Comparison of ENCODE assay signal across 38 cellular contexts in genomic region chr1:222535455-222535854, GRCh38. TPM values are rescaled to one million over a fixed set of nuclear protein-coding genes. Genes with fewer than 3 reads are reported as not detected.
A peak's percentile ranks its signal among the peaks of the same experiment; 100 is the strongest.
DNase-seq lines count a peak whose midpoint lies in the region; ATAC-seq, FAIRE-seq and TF ChIP-seq lines count a peak whose summit lies in the region.
"Had no signal": no experiment of that assay in that cellular context is flagged by ENCODE, and none has a peak within 500 bp of the region (broad histone marks: within the 10 kb centered on the region; RNA-seq: fewer than 3 reads in every experiment).

No MANE protein-coding gene starts in this region.

- no peak overlapping the region for H2AFZ ChIP-seq in HepG2 (ENCODE audit: low read length)
- H2AFZ ChIP-seq in K562 (ENCODE audit: low read depth, low read length): peak overlapping the region; percentile 7; the same call in 1 of the 2 replicates
- no peak overlapping the region for H2AFZ ChIP-seq in mesenchymal stem cell (ENCODE audit: low read depth, low read length)

- TF ChIP-seq EP300 in HepG2 (IDR thresholded peaks at IDR 0.05; ENCODE audit: low read depth in 2 of 2, low read length in 2 of 2) (no peak), HepG2 (CRISPR knock-in tag; IDR thresholded peaks at IDR 0.05; ENCODE audit: borderline replicate concordance) (no peak), K562 (IDR thresholded peaks at IDR 0.05; ENCODE audit: low read length) (no peak)

- TF ChIP-seq POLR2A in HepG2 (IDR thresholded peaks at IDR 0.05; ENCODE audit: insufficient read depth in 1 of 2, low read depth in 2 of 2, low read length in 2 of 2) (no peak), right lobe of liver (IDR thresholded peaks at IDR 0.05) (no peak), K562 (conservative IDR thresholded peaks at IDR 0.05) (no peak)

- ATAC-seq in HepG2 (no peak), right lobe of liver (no peak), K562 (peak; percentile 52; the same call in 2 of the 3 replicates)
- ATAC-seq: A549; CD8-positive, alpha-beta T cell had no signal

- 18% methylated on average over 5 of the region's 5 CpGs for WGBS in HepG2 (ENCODE audit: low lambda C conversion rate)
- 82% methylated on average over 5 of the region's 5 CpGs for WGBS in right lobe of liver (ENCODE audit: insufficient coverage, low coverage, low lambda C conversion rate, missing lambda C conversion rate)
- WGBS in K562 (ENCODE audit: insufficient coverage, low coverage, missing lambda C conversion rate): 4% methylated on average over 5 of the region's 5 CpGs
- WGBS in mesenchymal stem cell: 88% methylated on average over 5 of the region's 5 CpGs

- H3K4ac ChIP-seq in mesenchymal stem cell (ENCODE audit: low read depth in 1 of 2, low read length in 2 of 2): no peak overlapping the region

- CTCF ChIA-PET in HepG2 (lab: Yijun Ruan, JAX; ENCODE audit: low intra/inter-chr PET ratio, low total read pairs) (no interaction called here), K562 (lab: Yijun Ruan, JAX; ENCODE audit: low intra/inter-chr PET ratio) (no interaction called here)

- DNase-seq in HepG2 (ENCODE audit: low spot score) (no peak), right lobe of liver (no peak), K562 (ENCODE audit: extremely low read depth in 1 of 4, low spot score in 3 of 4) (no peak), mesenchymal stem cell (no peak), neural crest cell (ENCODE audit: low read depth, low spot score) (no peak), D341Med (ENCODE audit: low spot score) (no peak), hepatic stellate cell (ENCODE audit: low spot score) (no peak)
- no peak for DNase-seq in activated CD4-positive, alpha-beta T cell treated with anti-CD3 and anti-CD28 coated beads, Interleukin-2, amount 10 ng/mL, durations not matched to agents 24 days and 14 days
- DNase-seq: 8988T; ACHN; AML-193; BE2C; C1 segment of cervical spinal cord; Caco-2; Calu3; CD4-positive, alpha-beta memory T cell; CD4-positive, alpha-beta T cell; CD4-positive, CD25-positive, alpha-beta regulatory T cell; CD8-positive, alpha-beta memory T cell; CD8-positive, alpha-beta T cell; COR-L47; DMS 273 treated with DMSO at 0.1 percent for 48 hours; DMS153; DMS53; DMS79; DMS79 treated with DMSO at 0.1 percent for 48 hours; DND-41; EL had no signal

- no peak for TF ChIP-seq RAD21 in HepG2 (CRISPR knock-in tag; IDR thresholded peaks at IDR 0.05)
- no peak for TF ChIP-seq RAD21 in K562 (CRISPR knock-in tag; conservative IDR thresholded peaks at IDR 0.05 in 1 of 2, IDR thresholded peaks at IDR 0.05 in 1 of 2)

- H3K4me3 Mint-ChIP-seq in neural crest cell: no peak overlapping the region
- no peak overlapping the region for H3K4me3 Mint-ChIP-seq in activated CD4-positive, alpha-beta T cell treated with anti-CD3 and anti-CD28 coated beads, Interleukin-2, amount 10 ng/mL, durations not matched to agents 24 days and 14 days
- H3K4me3 Mint-ChIP-seq: B cell; CD14-positive monocyte; CD4-positive, alpha-beta memory T cell; CD4-positive, alpha-beta T cell; CD4-positive, CD25-positive, alpha-beta regulatory T cell; CD8-positive, alpha-beta memory T cell; CD8-positive, alpha-beta T cell had no signal

- POLR2A ChIA-PET in HepG2 (lab: Yijun Ruan, JAX) (no interaction called here), K562 (lab: Yijun Ruan, JAX) (interaction anchor here (1.0 kb wide), 1 partner anchor 22 kb away, joined by 3 read pairs; no protein-coding TSS in a partner anchor)

- H3K9me3 ChIP-seq in HepG2 (ENCODE audit: low read length) (no peaks in the 10 kb centered on the region), right lobe of liver (no peaks in the 10 kb centered on the region), K562 (replicated peaks; ENCODE audit: control insufficient read depth, insufficient read depth, low read depth, low read length) (no peaks in the 10 kb centered on the region), mesenchymal stem cell (ENCODE audit: control insufficient read depth, low read length) (no peaks in the 10 kb centered on the region)
- H3K9me3 ChIP-seq: A549; BE2C; BLaER1; BLaER1 treated with 17β-estradiol and CSF1 and Interleukin-3, amounts not matched to agents 10 nM and 100 nM; Caco-2 had no signal

- no peak overlapping the region for H3K18ac ChIP-seq in mesenchymal stem cell (ENCODE audit: low read depth in 1 of 2, low read length in 2 of 2)

- FAIRE-seq in HepG2 (lab: Jason Lieb, UNC): no peak
- FAIRE-seq in K562 (lab: Jason Lieb, UNC): no peak
- FAIRE-seq: A204.1, A549, D721Med had no signal

- no peak overlapping the region for H2BK120ac ChIP-seq in mesenchymal stem cell (ENCODE audit: low read depth, low read length)

- H4K91ac ChIP-seq in mesenchymal stem cell (ENCODE audit: low read length): no peak overlapping the region

- H2BK12ac ChIP-seq in mesenchymal stem cell (ENCODE audit: low read length in 2 of 2): no peak overlapping the region

- H3K4me2 ChIP-seq in HepG2 (ENCODE audit: low read depth, low read length) (no peak overlapping the region), K562 (ENCODE audit: insufficient read depth, low read length) (no peak overlapping the region), mesenchymal stem cell (ENCODE audit: low read length, poor library complexity, severe bottlenecking) (no peak overlapping the region)
- H3K4me2 ChIP-seq: A549; BLaER1; BLaER1 treated with 17β-estradiol and CSF1 and Interleukin-3, amounts not matched to agents 10 nM and 100 nM had no signal

- H3K4me1 Mint-ChIP-seq in neural crest cell: no peaks in the 10 kb centered on the region
- H3K4me1 Mint-ChIP-seq in activated CD4-positive, alpha-beta T cell treated with anti-CD3 and anti-CD28 coated beads, Interleukin-2, amount 10 ng/mL, durations not matched to agents 24 days and 14 days: no peaks in the 10 kb centered on the region
- H3K4me1 Mint-ChIP-seq: B cell; CD14-positive monocyte; CD4-positive, alpha-beta memory T cell; CD4-positive, CD25-positive, alpha-beta regulatory T cell; CD8-positive, alpha-beta memory T cell had no signal

- in situ Hi-C loops in HepG2 (cut with HindIII; ENCODE audit: extremely low pct_ligation_motif_present, low pct_unique_long_range_greater_than_20kb): no loop called here
- in situ Hi-C loops in K562 (cut with MboI): no loop called here

- peaks cover 2% of the 10 kb centered on the region for H3K9me3 Mint-ChIP-seq in neural crest cell
- no peaks in the 10 kb centered on the region for H3K9me3 Mint-ChIP-seq in activated CD4-positive, alpha-beta T cell treated with anti-CD3 and anti-CD28 coated beads, Interleukin-2, amount 10 ng/mL, durations not matched to agents 24 days and 14 days
- H3K9me3 Mint-ChIP-seq: CD4-positive, alpha-beta memory T cell; CD4-positive, alpha-beta T cell; CD4-positive, CD25-positive, alpha-beta regulatory T cell; CD8-positive, alpha-beta memory T cell; CD8-positive, alpha-beta T cell had no signal

- intact Hi-C loops in HepG2 (cut with micrococcal nuclease; ENCODE audit: unreplicated experiment) (no loop called here), right lobe of liver (cut with DNase I) (no loop called here), K562 (cut with micrococcal nuclease) (no loop called here)
- intact Hi-C loops in activated CD4-positive, alpha-beta T cell treated with anti-CD3 and anti-CD28 coated beads, Interleukin-2, amount 10 ng/mL, durations not matched to agents 24 days and 14 days (cut with micrococcal nuclease): no loop called here

- H3K9ac ChIP-seq in HepG2 (ENCODE audit: insufficient read depth, low read depth, low read length) (no peak overlapping the region), K562 (ENCODE audit: insufficient read depth in 1 of 2, low read depth in 2 of 2, low read length in 2 of 2) (no peak overlapping the region), mesenchymal stem cell (ENCODE audit: low read length) (no peak overlapping the region)
- H3K9ac ChIP-seq: BLaER1; BLaER1 treated with 17β-estradiol and CSF1 and Interleukin-3, amounts not matched to agents 10 nM and 100 nM had no signal

- H3K27ac Mint-ChIP-seq in neural crest cell (ENCODE audit: unreplicated experiment): peak overlapping the region; percentile 10
- no peak overlapping the region for H3K27ac Mint-ChIP-seq in activated CD4-positive, alpha-beta T cell treated with anti-CD3 and anti-CD28 coated beads, Interleukin-2, amount 10 ng/mL, durations not matched to agents 24 days and 14 days
- H3K27ac Mint-ChIP-seq: B cell; CD14-positive monocyte; CD4-positive, alpha-beta memory T cell; CD4-positive, alpha-beta T cell; CD4-positive, CD25-positive, alpha-beta regulatory T cell; CD8-positive, alpha-beta memory T cell; CD8-positive, alpha-beta T cell had no signal

- H3K23ac ChIP-seq in mesenchymal stem cell (ENCODE audit: low read length in 2 of 2): no peak overlapping the region

- H3K9me1 ChIP-seq in K562 (ENCODE audit: control insufficient read depth, insufficient read depth, low read length): no peaks in the 10 kb centered on the region

- no peak overlapping the region for H3K4me3 ChIP-seq in HepG2 (replicated peaks in 1 of 3; ENCODE audit: insufficient read depth in 1 of 3, low read depth in 2 of 3, low read length in 3 of 3)
- H3K4me3 ChIP-seq in right lobe of liver: no peak overlapping the region
- H3K4me3 ChIP-seq in K562: no peak overlapping the region
- no peak overlapping the region for H3K4me3 ChIP-seq in mesenchymal stem cell (ENCODE audit: insufficient read depth in 1 of 2, low read depth in 1 of 2, low read length in 2 of 2)
- H3K4me3 ChIP-seq: A549; BLaER1; BLaER1 treated with 17β-estradiol and CSF1 and Interleukin-3, amounts not matched to agents 10 nM and 100 nM had no signal

- H3K27ac ChIP-seq in HepG2 (ENCODE audit: extremely low read length, insufficient read depth, low read length) (no peak overlapping the region), right lobe of liver (no peak overlapping the region), K562 (ENCODE audit: extremely low read depth, low read depth, low read length) (no peak overlapping the region), mesenchymal stem cell (ENCODE audit: low read length, poor library complexity, severe bottlenecking) (no peak overlapping the region)
- H3K27ac ChIP-seq: 22Rv1; A549; BLaER1; BLaER1 treated with 17β-estradiol and CSF1 and Interleukin-3, amounts not matched to agents 10 nM and 100 nM; C4-2B had no signal

- H3K27me3 ChIP-seq in HepG2 (ENCODE audit: control insufficient read depth in 1 of 2, insufficient read depth in 2 of 2, low read length in 2 of 2) (no peaks in the 10 kb centered on the region), right lobe of liver (no peaks in the 10 kb centered on the region), K562 (ENCODE audit: control insufficient read depth in 2 of 2, insufficient read depth in 2 of 2, low read length in 2 of 2) (peaks cover 2 to 15% of the 10 kb centered on the region in 2 experiments; a peak in 4 of 5 replicates), mesenchymal stem cell (ENCODE audit: control insufficient read depth in 1 of 2, insufficient read depth in 1 of 2, low read length in 2 of 2) (no peaks in the 10 kb centered on the region)
- H3K27me3 ChIP-seq: BE2C; BLaER1; BLaER1 treated with 17β-estradiol and CSF1 and Interleukin-3, amounts not matched to agents 10 nM and 100 nM had no signal

- H3K27me3 Mint-ChIP-seq in neural crest cell (ENCODE audit: low read depth): peaks cover 3% of the 10 kb centered on the region
- peaks cover 4% of the 10 kb centered on the region for H3K27me3 Mint-ChIP-seq in activated CD4-positive, alpha-beta T cell treated with anti-CD3 and anti-CD28 coated beads, Interleukin-2, amount 10 ng/mL, durations not matched to agents 24 days and 14 days

- no peaks in the 10 kb centered on the region for H3K79me1 ChIP-seq in mesenchymal stem cell (replicated peaks; ENCODE audit: low read length, poor library complexity, severe bottlenecking)

- H3K79me2 ChIP-seq in HepG2 (ENCODE audit: insufficient read depth, low read length) (no peaks in the 10 kb centered on the region), K562 (ENCODE audit: control insufficient read depth, insufficient read depth, low read length) (no peaks in the 10 kb centered on the region)

- no peak overlapping the region for H2AK5ac ChIP-seq in mesenchymal stem cell (ENCODE audit: low read length, severe bottlenecking)

- TF ChIP-seq CTCF in HepG2 (CRISPR knock-in tag; IDR thresholded peaks at IDR 0.05) (no peak), right lobe of liver (IDR thresholded peaks at IDR 0.05) (no peak), K562 (IDR thresholded peaks at IDR 0.05 in 2 of 3, conservative IDR thresholded peaks at IDR 0.05 in 1 of 3; ENCODE audit: insufficient read depth in 2 of 3, low read depth in 1 of 3, low read length in 3 of 3) (no peak), neural crest cell (conservative IDR thresholded peaks at IDR 0.05) (no peak)

- no peak overlapping the region for H4K8ac ChIP-seq in mesenchymal stem cell (ENCODE audit: low read length)

- H3K36me3 ChIP-seq in HepG2 (replicated peaks in 1 of 2; ENCODE audit: control insufficient read depth in 1 of 2, insufficient read depth in 2 of 2, low read length in 2 of 2): no peaks in the 10 kb centered on the region
- H3K36me3 ChIP-seq in right lobe of liver: no peaks in the 10 kb centered on the region
- no peaks in the 10 kb centered on the region for H3K36me3 ChIP-seq in K562 (ENCODE audit: control insufficient read depth, insufficient read depth, low read length)
- no peaks in the 10 kb centered on the region for H3K36me3 ChIP-seq in mesenchymal stem cell (ENCODE audit: control insufficient read depth in 1 of 2, insufficient read depth in 2 of 2, low read depth in 1 of 2, low read length in 2 of 2)
- H3K36me3 ChIP-seq: BE2C; BLaER1; BLaER1 treated with 17β-estradiol and CSF1 and Interleukin-3, amounts not matched to agents 10 nM and 100 nM had no signal

- BruUV-seq in HepG2 (replicated peaks; lab: Mats Ljungman, UMichigan) (no TSS peak), K562 (replicated peaks; lab: Mats Ljungman, UMichigan) (no TSS peak)

- H3K14ac ChIP-seq in mesenchymal stem cell (ENCODE audit: low read length in 2 of 2): no peak overlapping the region

- H3K36me3 Mint-ChIP-seq in neural crest cell (ENCODE audit: low read depth): no peaks in the 10 kb centered on the region
- H3K36me3 Mint-ChIP-seq in activated CD4-positive, alpha-beta T cell treated with anti-CD3 and anti-CD28 coated beads, Interleukin-2, amount 10 ng/mL, durations not matched to agents 24 days and 14 days (ENCODE audit: low read depth): no peaks in the 10 kb centered on the region
- H3K36me3 Mint-ChIP-seq: CD14-positive monocyte; CD4-positive, alpha-beta memory T cell; CD4-positive, CD25-positive, alpha-beta regulatory T cell; CD8-positive, alpha-beta memory T cell; CD8-positive, alpha-beta T cell had no signal

- H3K4me1 ChIP-seq in HepG2 (ENCODE audit: insufficient read depth, low read length) (no peaks in the 10 kb centered on the region), right lobe of liver (peaks cover 0 to 4% (median 0%) of the 10 kb centered on the region in 4 donors), K562 (replicated peaks in 1 of 2; ENCODE audit: control insufficient read depth in 2 of 2, insufficient read depth in 2 of 2, low read length in 2 of 2) (no peaks in the 10 kb centered on the region), mesenchymal stem cell (ENCODE audit: control insufficient read depth, insufficient read depth, low read depth, low read length) (no peaks in the 10 kb centered on the region)
- H3K4me1 ChIP-seq: A549; BE2C; BLaER1; BLaER1 treated with 17β-estradiol and CSF1 and Interleukin-3, amounts not matched to agents 10 nM and 100 nM; Caco-2 had no signal

- no peak overlapping the region for H2BK5ac ChIP-seq in mesenchymal stem cell (ENCODE audit: low read depth, low read length, poor library complexity, severe bottlenecking)

- H2BK15ac ChIP-seq in mesenchymal stem cell (ENCODE audit: low read depth, poor library complexity, severe bottlenecking): peak overlapping the region; percentile 12

- H4K20me1 ChIP-seq in HepG2 (ENCODE audit: insufficient read depth, low read length): no peaks in the 10 kb centered on the region
- H4K20me1 ChIP-seq in K562 (replicated peaks; ENCODE audit: control insufficient read depth, insufficient read depth, low read length): no peaks in the 10 kb centered on the region
- H4K20me1 ChIP-seq: BLaER1; BLaER1 treated with 17β-estradiol and CSF1 and Interleukin-3, amounts not matched to agents 10 nM and 100 nM had no signal

RNA-seq across cellular contexts. Expression of gene HHIPL2, which starts 12.4 kb away (rescaled TPM):
- 0.07 and 0.53 TPM in 2 replicates for total RNA-seq in HepG2 (2016; rRNA removed; fragmentation: Illumina TruSeq; extraction: Trizol)
- not detected in 2 replicates for total RNA-seq in HepG2 (2016; cell fraction: cytosol; rRNA removed; fragmentation: Illumina TruSeq; extraction: Trizol; ENCODE audit: low read depth)
- total RNA-seq in HepG2 (2016; cell fraction: insoluble cytoplasmic fraction; rRNA removed; fragmentation: Illumina TruSeq; extraction: Trizol): 0.30 TPM in 2 replicates
- total RNA-seq in HepG2 (2016; cell fraction: membrane; rRNA removed; fragmentation: Illumina TruSeq; extraction: Trizol): 0.09 and 0.41 TPM in 2 replicates
- total RNA-seq in HepG2 (2016; cell fraction: nucleus; rRNA removed; fragmentation: Illumina TruSeq; extraction: Trizol): 0.50 and 2.3 TPM in 2 replicates
- 0.46 and 1.3 TPM in 2 replicates for polyA plus RNA-seq in HepG2 (2011; rRNA removed)
- 0.13 and 0.37 TPM in 2 replicates for polyA plus RNA-seq in HepG2 (2011; cell fraction: cytosol; rRNA removed)
- 2.3 TPM in 2 replicates for polyA plus RNA-seq in HepG2 (2011; cell fraction: nucleus; rRNA removed)
- polyA plus RNA-seq in HepG2 (2012): 1.3 and 1.8 TPM in 2 replicates
- polyA plus RNA-seq in HepG2 (2016; cell fraction: cytosol; fragmentation: Illumina TruSeq; extraction: Trizol; ENCODE audit: low read depth): not detected in 2 replicates
- polyA plus RNA-seq in HepG2 (2016; cell fraction: insoluble cytoplasmic fraction; fragmentation: Illumina TruSeq; extraction: Trizol; ENCODE audit: low read depth): 0.14 and 0.30 TPM in 2 replicates
- polyA plus RNA-seq in HepG2 (2016; cell fraction: membrane; fragmentation: Illumina TruSeq; extraction: Trizol; ENCODE audit: low read depth): 0.17 TPM in 1 of 2 replicates, not detected in the other
- 1.8 and 2.9 TPM in 2 replicates for polyA plus RNA-seq in HepG2 (2016; cell fraction: nucleus; fragmentation: Illumina TruSeq; extraction: Trizol; ENCODE audit: insufficient read depth, low read depth)
- polyA minus RNA-seq in HepG2 (2011; rRNA and poly(A)+ RNA removed; ENCODE audit: low replicate concordance): 0.06 and 0.23 TPM in 2 replicates
- polyA minus RNA-seq in HepG2 (2011; cell fraction: cytosol; rRNA and poly(A)+ RNA removed): not detected in 2 replicates
- 0.12 and 0.64 TPM in 2 replicates for polyA minus RNA-seq in HepG2 (2011; cell fraction: nucleus; rRNA and poly(A)+ RNA removed)
- total RNA-seq in right lobe of liver: 1 to 10 TPM in 1 of 6 experiments, not detected in 5; 1.6 TPM
- 0.23 and 0.92 TPM in 2 replicates for total RNA-seq in K562 (2011; cell fraction: chromatin; rRNA removed; ENCODE audit: low replicate concordance)
- total RNA-seq in K562 (2011; cell fraction: nucleolus; rRNA removed): 0.33 and 0.39 TPM in 2 replicates
- total RNA-seq in K562 (2011; cell fraction: nucleoplasm; rRNA removed): not detected in 2 replicates
- 0.05 and 0.16 TPM in 2 replicates for total RNA-seq in K562 (2014; rRNA removed)
- total RNA-seq in K562 (2014; rRNA removed; fragmentation: Illumina TruSeq; extraction: Trizol): 0.54 and 0.55 TPM in 2 replicates
- 0.11 and 0.33 TPM in 2 replicates for total RNA-seq in K562 (2015; rRNA removed; fragmentation: Illumina TruSeq; extraction: Trizol)
- total RNA-seq in K562 (2021): 0.22 and 0.40 TPM in 2 replicates
- polyA plus RNA-seq in K562 (2011; rRNA removed): 0.15 and 0.18 TPM in 2 replicates
- polyA plus RNA-seq in K562 (2011; cell fraction: cytosol; rRNA removed): 0.03 and 0.04 TPM in 2 replicates
- 0.68 and 1.4 TPM in 2 replicates for polyA plus RNA-seq in K562 (2011; cell fraction: nucleus; rRNA removed)
- 0.35 and 1.0 TPM in 2 replicates for polyA plus RNA-seq in K562 (2012)
- 0.15 and 0.83 TPM in 2 replicates for polyA plus RNA-seq in K562 (2014; fragmentation: Illumina TruSeq; extraction: Trizol)
- under 1 TPM in 1 of 2 experiments, not detected in 1; 0.18 TPM for polyA plus RNA-seq in K562 (2014; fragmentation: Nextera tagmentation; extraction: Ambion mirVana)
- 0.60 and 1.1 TPM in 2 replicates for polyA plus RNA-seq in K562 (2014; rRNA removed)
- polyA minus RNA-seq in K562 (2011; rRNA and poly(A)+ RNA removed): not detected in 2 replicates
- not detected in 2 replicates for polyA minus RNA-seq in K562 (2011; cell fraction: cytosol; rRNA and poly(A)+ RNA removed)
- not detected in 2 replicates for polyA minus RNA-seq in K562 (2011; cell fraction: nucleus; rRNA and poly(A)+ RNA removed)
- 0.04 TPM for polyA plus RNA-seq in mesenchymal stem cell (2013, experiment 1 of 2)
- 0.05 TPM for polyA plus RNA-seq in mesenchymal stem cell (2013, experiment 2 of 2)
- 0.23 and 0.42 TPM in 2 replicates for total RNA-seq in neural crest cell
- 0.19 and 0.82 TPM in 2 replicates for total RNA-seq in activated CD4-positive, alpha-beta T cell treated with anti-CD3 and anti-CD28 coated beads, Interleukin-2, amount 10 ng/mL, durations not matched to agents 24 days and 14 days
- total RNA-seq: A673; CD4-positive, CD25-positive, alpha-beta regulatory T cell had no signal
- polyA plus RNA-seq: CD14-positive monocyte; CD4-positive, alpha-beta memory T cell; CD4-positive, CD25-positive, alpha-beta regulatory T cell; CD8-positive, alpha-beta memory T cell had no signal

RNA-seq across cellular contexts. Expression of gene TAF1A, which starts 54.3 kb away (rescaled TPM):
- total RNA-seq in HepG2 (2016; rRNA removed; fragmentation: Illumina TruSeq; extraction: Trizol): 10.7 and 15.9 TPM in 2 replicates
- 3.6 and 4.1 TPM in 2 replicates for total RNA-seq in HepG2 (2016; cell fraction: cytosol; rRNA removed; fragmentation: Illumina TruSeq; extraction: Trizol; ENCODE audit: low read depth)
- 13.3 and 16.3 TPM in 2 replicates for total RNA-seq in HepG2 (2016; cell fraction: insoluble cytoplasmic fraction; rRNA removed; fragmentation: Illumina TruSeq; extraction: Trizol)
- total RNA-seq in HepG2 (2016; cell fraction: membrane; rRNA removed; fragmentation: Illumina TruSeq; extraction: Trizol): 3.8 TPM in 2 replicates
- 12.9 and 14.5 TPM in 2 replicates for total RNA-seq in HepG2 (2016; cell fraction: nucleus; rRNA removed; fragmentation: Illumina TruSeq; extraction: Trizol)
- polyA plus RNA-seq in HepG2 (2011; rRNA removed): 3.0 and 3.3 TPM in 2 replicates
- polyA plus RNA-seq in HepG2 (2011; cell fraction: cytosol; rRNA removed): 1.1 and 2.3 TPM in 2 replicates
- polyA plus RNA-seq in HepG2 (2011; cell fraction: nucleus; rRNA removed): 8.5 and 9.7 TPM in 2 replicates
- polyA plus RNA-seq in HepG2 (2012): 5.5 and 5.7 TPM in 2 replicates
- polyA plus RNA-seq in HepG2 (2016; cell fraction: cytosol; fragmentation: Illumina TruSeq; extraction: Trizol; ENCODE audit: low read depth): 0.27 and 0.28 TPM in 2 replicates
- 10.8 and 11.2 TPM in 2 replicates for polyA plus RNA-seq in HepG2 (2016; cell fraction: insoluble cytoplasmic fraction; fragmentation: Illumina TruSeq; extraction: Trizol; ENCODE audit: low read depth)
- polyA plus RNA-seq in HepG2 (2016; cell fraction: membrane; fragmentation: Illumina TruSeq; extraction: Trizol; ENCODE audit: low read depth): 0.96 and 1.3 TPM in 2 replicates
- polyA plus RNA-seq in HepG2 (2016; cell fraction: nucleus; fragmentation: Illumina TruSeq; extraction: Trizol; ENCODE audit: insufficient read depth, low read depth): 9.7 and 12.6 TPM in 2 replicates
- polyA minus RNA-seq in HepG2 (2011; rRNA and poly(A)+ RNA removed; ENCODE audit: low replicate concordance): 1.6 and 1.8 TPM in 2 replicates
- polyA minus RNA-seq in HepG2 (2011; cell fraction: cytosol; rRNA and poly(A)+ RNA removed): 1.3 and 2.9 TPM in 2 replicates
- 22.5 and 27.8 TPM in 2 replicates for polyA minus RNA-seq in HepG2 (2011; cell fraction: nucleus; rRNA and poly(A)+ RNA removed)
- 1 to 10 TPM; 2.1 to 7.5 (median 2.5) TPM for total RNA-seq in right lobe of liver
- total RNA-seq in K562 (2011; cell fraction: chromatin; rRNA removed; ENCODE audit: low replicate concordance): 18.1 and 45.1 TPM in 2 replicates
- total RNA-seq in K562 (2011; cell fraction: nucleolus; rRNA removed): 5.3 and 6.3 TPM in 2 replicates
- total RNA-seq in K562 (2011; cell fraction: nucleoplasm; rRNA removed): 16.3 and 24.0 TPM in 2 replicates
- total RNA-seq in K562 (2014; rRNA removed): 16.9 and 23.3 TPM in 2 replicates
- 32.6 and 33.0 TPM in 2 replicates for total RNA-seq in K562 (2014; rRNA removed; fragmentation: Illumina TruSeq; extraction: Trizol)
- total RNA-seq in K562 (2015; rRNA removed; fragmentation: Illumina TruSeq; extraction: Trizol): 27.3 and 30.8 TPM in 2 replicates
- 22.2 and 23.4 TPM in 2 replicates for total RNA-seq in K562 (2021)
- 14.6 and 17.8 TPM in 2 replicates for polyA plus RNA-seq in K562 (2011; rRNA removed)
- polyA plus RNA-seq in K562 (2011; cell fraction: cytosol; rRNA removed): 2.8 and 6.9 TPM in 2 replicates
- polyA plus RNA-seq in K562 (2011; cell fraction: nucleus; rRNA removed): 15.1 and 19.4 TPM in 2 replicates
- polyA plus RNA-seq in K562 (2012): 8.4 and 17.0 TPM in 2 replicates
- 20.2 and 25.3 TPM in 2 replicates for polyA plus RNA-seq in K562 (2014; fragmentation: Illumina TruSeq; extraction: Trizol)
- polyA plus RNA-seq in K562 (2014; fragmentation: Nextera tagmentation; extraction: Ambion mirVana): 10 to 100 TPM; 33.6 to 36.8 TPM
- 19.3 and 20.0 TPM in 2 replicates for polyA plus RNA-seq in K562 (2014; rRNA removed)
- 18.5 and 20.2 TPM in 2 replicates for polyA minus RNA-seq in K562 (2011; rRNA and poly(A)+ RNA removed)
- polyA minus RNA-seq in K562 (2011; cell fraction: cytosol; rRNA and poly(A)+ RNA removed): 6.5 and 13.6 TPM in 2 replicates
- 17.0 and 25.1 TPM in 2 replicates for polyA minus RNA-seq in K562 (2011; cell fraction: nucleus; rRNA and poly(A)+ RNA removed)
- 2.9 TPM for polyA plus RNA-seq in mesenchymal stem cell (2013, experiment 1 of 2)
- polyA plus RNA-seq in mesenchymal stem cell (2013, experiment 2 of 2): 3.6 TPM
- total RNA-seq in neural crest cell: 19.7 and 22.7 TPM in 2 replicates
- total RNA-seq in activated CD4-positive, alpha-beta T cell treated with anti-CD3 and anti-CD28 coated beads, Interleukin-2, amount 10 ng/mL, durations not matched to agents 24 days and 14 days: 23.1 and 24.4 TPM in 2 replicates

Comparison
In these comparisons a context has a peak if more than half of its experiments do, and no peak if none do; other contexts are left out.
1. Of the 241 proteins assayed by ChIP-seq in both HepG2 and K562: peak only in HepG2: none; only in K562: CEBPG, CREM, DPF2, ESRRA, FOSL1, SMARCE1 and 1 more; in both: none; in neither: 230; mixed calls (peak in some experiments, not most) for 4.